Comparison of ENCODE assay signal across 2 cellular contexts in the genomic region with DNA sequence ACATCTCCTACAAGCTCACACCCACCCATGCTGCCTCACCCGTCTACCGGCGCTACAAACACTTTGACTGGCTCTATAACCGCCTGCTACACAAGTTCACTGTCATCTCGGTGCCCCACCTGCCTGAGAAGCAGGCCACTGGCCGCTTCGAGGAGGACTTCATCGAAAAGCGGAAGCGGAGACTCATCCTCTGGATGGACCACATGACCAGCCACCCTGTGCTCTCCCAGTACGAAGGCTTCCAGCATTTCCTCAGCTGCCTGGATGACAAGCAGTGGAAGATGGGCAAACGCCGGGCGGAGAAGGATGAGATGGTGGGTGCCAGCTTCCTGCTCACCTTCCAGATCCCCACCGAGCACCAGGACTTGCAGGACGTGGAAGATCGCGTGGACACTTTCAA.
TF ChIP-seq lines count a peak whose summit lies in the region.

No MANE protein-coding gene starts in this region.

TF ChIP-seq in SK-N-SH, 30 proteins besides CTCF, POLR2A, EP300 and RAD21:
- TF ChIP-seq NFIC (IDR thresholded peaks at IDR 0.05; ENCODE audit: borderline replicate concordance) (no peak), FOXM1 (IDR thresholded peaks at IDR 0.05; ENCODE audit: low read depth) (no peak), POLR2AphosphoS5 (IDR thresholded peaks at IDR 0.05; ENCODE audit: low read depth, low read length) (no peak), RCOR1 (IDR thresholded peaks at IDR 0.05; ENCODE audit: low read length) (no peak), SMC3 (IDR thresholded peaks at IDR 0.05; ENCODE audit: low read depth, low read length) (no peak), IRF3 (IDR thresholded peaks at IDR 0.05; ENCODE audit: low read depth, low read length) (no peak), TAF1 (IDR thresholded peaks at IDR 0.05; ENCODE audit: borderline replicate concordance, low read depth, low read length) (no peak), TEAD4 (IDR thresholded peaks at IDR 0.05; ENCODE audit: borderline replicate concordance, insufficient read depth) (no peak), RFX5 (IDR thresholded peaks at IDR 0.05; ENCODE audit: low read length) (no peak), RXRA (IDR thresholded peaks at IDR 0.05; ENCODE audit: borderline replicate concordance, low read depth) (no peak), FOSL2 (IDR thresholded peaks at IDR 0.05; ENCODE audit: borderline replicate concordance, low read depth) (no peak), FOXJ3 (CRISPR knock-in tag; IDR thresholded peaks at IDR 0.05) (no peak), PBX3 (IDR thresholded peaks at IDR 0.05) (no peak), JUND (IDR thresholded peaks at IDR 0.05) (no peak)
- TF ChIP-seq, protein P1, sequence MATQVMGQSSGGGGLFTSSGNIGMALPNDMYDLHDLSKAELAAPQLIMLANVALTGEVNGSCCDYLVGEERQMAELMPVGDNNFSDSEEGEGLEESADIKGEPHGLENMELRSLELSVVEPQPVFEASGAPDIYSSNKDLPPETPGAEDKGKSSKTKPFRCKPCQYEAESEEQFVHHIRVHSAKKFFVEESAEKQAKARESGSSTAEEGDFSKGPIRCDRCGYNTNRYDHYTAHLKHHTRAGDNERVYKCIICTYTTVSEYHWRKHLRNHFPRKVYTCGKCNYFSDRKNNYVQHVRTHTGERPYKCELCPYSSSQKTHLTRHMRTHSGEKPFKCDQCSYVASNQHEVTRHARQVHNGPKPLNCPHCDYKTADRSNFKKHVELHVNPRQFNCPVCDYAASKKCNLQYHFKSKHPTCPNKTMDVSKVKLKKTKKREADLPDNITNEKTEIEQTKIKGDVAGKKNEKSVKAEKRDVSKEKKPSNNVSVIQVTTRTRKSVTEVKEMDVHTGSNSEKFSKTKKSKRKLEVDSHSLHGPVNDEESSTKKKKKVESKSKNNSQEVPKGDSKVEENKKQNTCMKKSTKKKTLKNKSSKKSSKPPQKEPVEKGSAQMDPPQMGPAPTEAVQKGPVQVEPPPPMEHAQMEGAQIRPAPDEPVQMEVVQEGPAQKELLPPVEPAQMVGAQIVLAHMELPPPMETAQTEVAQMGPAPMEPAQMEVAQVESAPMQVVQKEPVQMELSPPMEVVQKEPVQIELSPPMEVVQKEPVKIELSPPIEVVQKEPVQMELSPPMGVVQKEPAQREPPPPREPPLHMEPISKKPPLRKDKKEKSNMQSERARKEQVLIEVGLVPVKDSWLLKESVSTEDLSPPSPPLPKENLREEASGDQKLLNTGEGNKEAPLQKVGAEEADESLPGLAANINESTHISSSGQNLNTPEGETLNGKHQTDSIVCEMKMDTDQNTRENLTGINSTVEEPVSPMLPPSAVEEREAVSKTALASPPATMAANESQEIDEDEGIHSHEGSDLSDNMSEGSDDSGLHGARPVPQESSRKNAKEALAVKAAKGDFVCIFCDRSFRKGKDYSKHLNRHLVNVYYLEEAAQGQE (IDR thresholded peaks at IDR 0.05; ENCODE audit: low read depth, low read length) = no peak
- TF ChIP-seq, protein P2, sequence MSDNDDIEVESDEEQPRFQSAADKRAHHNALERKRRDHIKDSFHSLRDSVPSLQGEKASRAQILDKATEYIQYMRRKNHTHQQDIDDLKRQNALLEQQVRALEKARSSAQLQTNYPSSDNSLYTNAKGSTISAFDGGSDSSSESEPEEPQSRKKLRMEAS (IDR thresholded peaks at IDR 0.05; ENCODE audit: low read depth) = no peak

TF ChIP-seq in SK-N-SH treated with all-trans-retinoic acid at 6 μM for 48 hours, 23 proteins besides CTCF, POLR2A, EP300 and RAD21:
- no peak for TF ChIP-seq OSR1 (CRISPR knock-in tag; IDR thresholded peaks at IDR 0.05)
